8 cellular contexts compared by ENCODE assay signal in genomic region chr3:128487538-128487812, GRCh38. TPM values are rescaled to one million over a fixed set of nuclear protein-coding genes. Genes with fewer than 3 reads are reported as not detected.
A peak's percentile ranks its signal among the peaks of the same experiment; 100 is the strongest.
DNase-seq lines count a peak whose midpoint lies in the region; ATAC-seq, FAIRE-seq and TF ChIP-seq lines count a peak whose summit lies in the region.

No MANE protein-coding gene starts in this region.

- no TSS peak for BruUV-seq in HepG2 (replicated peaks; lab: Mats Ljungman, UMichigan)

- CTCF ChIA-PET in activated CD4-positive, alpha-beta T cell treated with anti-CD3 and anti-CD28 coated beads for 36 hours (lab: Charles Lee) = no interaction called here
- CTCF ChIA-PET in HepG2 (lab: Yijun Ruan, JAX; ENCODE audit: low intra/inter-chr PET ratio, low total read pairs) = no interaction called here

- TF ChIP-seq CTCF in HepG2 (CRISPR knock-in tag; IDR thresholded peaks at IDR 0.05) = no peak

- in situ Hi-C loops in HepG2 (cut with HindIII; ENCODE audit: extremely low pct_ligation_motif_present, low pct_unique_long_range_greater_than_20kb) = loop anchor here (5.0 kb wide), 2 partner anchors 60 to 180 kb away; no protein-coding TSS in a partner anchor

- H3K4me3 ChIP-seq in HepG2 (replicated peaks in 1 of 3; ENCODE audit: insufficient read depth in 1 of 3, low read depth in 2 of 3, low read length in 3 of 3) = peak overlapping the region; percentile 87 to 91 (median 87)
- H3K4me3 ChIP-seq in subcutaneous abdominal adipose tissue (ENCODE audit: low read depth in 1 of 5, low read length in 5 of 5) = peak overlapping the region in 4 of 5 donors; percentile 68 to 80 (median 73)

- POLR2A ChIA-PET in activated CD4-positive, alpha-beta T cell treated with anti-CD3 and anti-CD28 coated beads for 36 hours (lab: Charles Lee) = no interaction called here
- POLR2A ChIA-PET in HepG2 (lab: Yijun Ruan, JAX) = interaction anchor here (1.0 kb wide), 2 partner anchors 61 to 270 kb away, joined by 3 read pairs; no protein-coding TSS in a partner anchor

- H3K27ac ChIP-seq in HepG2 (ENCODE audit: extremely low read length, insufficient read depth, low read length) (peak overlapping the region; percentile 53), subcutaneous abdominal adipose tissue (ENCODE audit: low read depth, low read length) (peak overlapping the region; percentile 81)

- peaks cover 67% of the 10 kb centered on the region for H3K27me3 Mint-ChIP-seq in activated CD4-positive, alpha-beta T cell treated with anti-CD3 and anti-CD28 coated beads for 36 hours
- H3K27me3 Mint-ChIP-seq in activated naive CD8-positive, alpha-beta T cell treated with anti-CD3 and anti-CD28 coated beads, Interleukin-2, amount 50 U/mL, for 24 hours = peaks cover 78% of the 10 kb centered on the region

- H3K4me2 ChIP-seq in HepG2 (ENCODE audit: low read depth, low read length) = peak overlapping the region; percentile 94

- TF ChIP-seq EP300 in HepG2 (IDR thresholded peaks at IDR 0.05; ENCODE audit: low read depth in 2 of 2, low read length in 2 of 2) (no peak), HepG2 (CRISPR knock-in tag; IDR thresholded peaks at IDR 0.05; ENCODE audit: borderline replicate concordance) (no peak)

- H3K9me3 ChIP-seq in HepG2 (ENCODE audit: low read length) = no peaks in the 10 kb centered on the region
- H3K9me3 ChIP-seq in subcutaneous abdominal adipose tissue (ENCODE audit: control insufficient read depth in 5 of 5, low read length in 5 of 5) = no peaks in the 10 kb centered on the region

- H3K79me2 ChIP-seq in HepG2 (ENCODE audit: insufficient read depth, low read length) = peaks cover 8% of the 10 kb centered on the region

- peaks cover 32% of the 10 kb centered on the region for H3K4me1 ChIP-seq in HepG2 (ENCODE audit: insufficient read depth, low read length)
- H3K4me1 ChIP-seq in subcutaneous abdominal adipose tissue (ENCODE audit: control insufficient read depth in 5 of 5, insufficient read depth in 5 of 5, low read length in 5 of 5) = peaks cover 0 to 89% (median 78%) of the 10 kb centered on the region in 5 donors

- peak; percentile 30 for ATAC-seq in activated CD4-positive, alpha-beta T cell treated with anti-CD3 and anti-CD28 coated beads for 36 hours
- no peak for ATAC-seq in activated naive CD8-positive, alpha-beta T cell treated with anti-CD3 and anti-CD28 coated beads, Interleukin-2, amount 50 U/mL, for 24 hours
- peak; percentile 0; the same call in 1 of the 3 replicates for ATAC-seq in HepG2

- no peak overlapping the region for H3K27ac Mint-ChIP-seq in activated CD4-positive, alpha-beta T cell treated with anti-CD3 and anti-CD28 coated beads for 36 hours
- H3K27ac Mint-ChIP-seq in activated naive CD8-positive, alpha-beta T cell treated with anti-CD3 and anti-CD28 coated beads, Interleukin-2, amount 50 U/mL, for 24 hours = no peak overlapping the region

- H3K4me1 Mint-ChIP-seq in activated CD4-positive, alpha-beta T cell treated with anti-CD3 and anti-CD28 coated beads for 36 hours = peaks cover 34% of the 10 kb centered on the region
- peaks cover 37% of the 10 kb centered on the region for H3K4me1 Mint-ChIP-seq in activated naive CD8-positive, alpha-beta T cell treated with anti-CD3 and anti-CD28 coated beads, Interleukin-2, amount 50 U/mL, for 24 hours

- no peak for DNase-seq in activated CD4-positive, alpha-beta T cell treated with anti-CD3 and anti-CD28 coated beads for 36 hours
- no peak for DNase-seq in activated CD4-positive, alpha-beta T cell treated with anti-CD3 and anti-CD28 coated beads for 48 hours
- DNase-seq in activated naive CD8-positive, alpha-beta T cell treated with anti-CD3 and anti-CD28 coated beads, Interleukin-2, amount 50 U/mL, for 24 hours = no peak
- DNase-seq in HepG2 (ENCODE audit: low spot score) (no peak), NCI-H345 (lab: John Stamatoyannopoulos, UW) (no peak), NCI-H2107 (lab: John Stamatoyannopoulos, UW) (no peak)
- no peak for DNase-seq in NK-92 treated with Interleukin-12 subunit alpha and Interleukin-12 subunit beta, amount 100 ng/mL, for 24 hours (lab: John Stamatoyannopoulos, UW)

- no peaks in the 10 kb centered on the region for H3K9me3 Mint-ChIP-seq in activated CD4-positive, alpha-beta T cell treated with anti-CD3 and anti-CD28 coated beads for 36 hours (ENCODE audit: low read depth)
- H3K9me3 Mint-ChIP-seq in activated naive CD8-positive, alpha-beta T cell treated with anti-CD3 and anti-CD28 coated beads, Interleukin-2, amount 50 U/mL, for 24 hours = no peaks in the 10 kb centered on the region

- peaks cover 9% of the 10 kb centered on the region; the same call in 1 of the 2 replicates for H4K20me1 ChIP-seq in HepG2 (ENCODE audit: insufficient read depth, low read length)

- TF ChIP-seq RAD21 in HepG2 (CRISPR knock-in tag; IDR thresholded peaks at IDR 0.05) = no peak

- no peaks in the 10 kb centered on the region for H3K36me3 Mint-ChIP-seq in activated CD4-positive, alpha-beta T cell treated with anti-CD3 and anti-CD28 coated beads for 36 hours (ENCODE audit: low read depth)
- H3K36me3 Mint-ChIP-seq in activated naive CD8-positive, alpha-beta T cell treated with anti-CD3 and anti-CD28 coated beads, Interleukin-2, amount 50 U/mL, for 24 hours (ENCODE audit: low read depth) = no peaks in the 10 kb centered on the region

- H2AFZ ChIP-seq in HepG2 (ENCODE audit: low read length) = no peak overlapping the region

- FAIRE-seq in HepG2 (lab: Jason Lieb, UNC) = no peak

- TF ChIP-seq POLR2A in HepG2 (IDR thresholded peaks at IDR 0.05; ENCODE audit: insufficient read depth in 1 of 2, low read depth in 2 of 2, low read length in 2 of 2) = no peak

- intact Hi-C loops in activated CD4-positive, alpha-beta T cell treated with anti-CD3 and anti-CD28 coated beads for 36 hours (cut with DNase I, micrococcal nuclease) = loop anchor here in 1 of 2 experiments (5.0 kb wide), 1 partner anchor 40 kb away; no protein-coding TSS in a partner anchor
- intact Hi-C loops in HepG2 (cut with micrococcal nuclease; ENCODE audit: unreplicated experiment) = no loop called here

- peak overlapping the region; percentile 70 for H3K4me3 Mint-ChIP-seq in activated CD4-positive, alpha-beta T cell treated with anti-CD3 and anti-CD28 coated beads for 36 hours
- H3K4me3 Mint-ChIP-seq in activated naive CD8-positive, alpha-beta T cell treated with anti-CD3 and anti-CD28 coated beads, Interleukin-2, amount 50 U/mL, for 24 hours = peak overlapping the region; percentile 75

- H3K36me3 ChIP-seq in HepG2 (replicated peaks in 1 of 2; ENCODE audit: control insufficient read depth in 1 of 2, insufficient read depth in 2 of 2, low read length in 2 of 2) (peaks cover 4 to 24% of the 10 kb centered on the region in 2 experiments; a peak in 3 of 5 replicates), subcutaneous abdominal adipose tissue (ENCODE audit: control insufficient read depth in 5 of 5, insufficient read depth in 5 of 5, low read length in 5 of 5) (no peaks in the 10 kb centered on the region)

- WGBS in HepG2 (ENCODE audit: low lambda C conversion rate) = 0% methylated on average over 5 of the region's 18 CpGs

- H3K27me3 ChIP-seq in HepG2 (ENCODE audit: control insufficient read depth in 1 of 2, insufficient read depth in 2 of 2, low read length in 2 of 2) = no peaks in the 10 kb centered on the region
- peaks cover 71 to 92% (median 80%) of the 10 kb centered on the region in 5 donors for H3K27me3 ChIP-seq in subcutaneous abdominal adipose tissue (ENCODE audit: control insufficient read depth in 5 of 5, insufficient read depth in 4 of 5, low read length in 5 of 5)

- H3K9ac ChIP-seq in HepG2 (ENCODE audit: insufficient read depth, low read depth, low read length) (peak overlapping the region; percentile 88), subcutaneous abdominal adipose tissue (ENCODE audit: low read length in 5 of 5) (peak overlapping the region in 2 of 5 donors; percentile 7 to 53)

RNA-seq across cellular contexts. Expression of gene GATA2, which starts 5.5 kb away (rescaled TPM):
- total RNA-seq in activated CD4-positive, alpha-beta T cell treated with anti-CD3 and anti-CD28 coated beads for 36 hours = under 1 TPM; 0.05 to 0.07 TPM
- 4.7 and 6.2 TPM in 2 replicates for total RNA-seq in HepG2 (2016; rRNA removed; fragmentation: Illumina TruSeq; extraction: Trizol)
- total RNA-seq in HepG2 (2016; cell fraction: cytosol; rRNA removed; fragmentation: Illumina TruSeq; extraction: Trizol; ENCODE audit: low read depth) = 1.6 and 1.7 TPM in 2 replicates
- total RNA-seq in HepG2 (2016; cell fraction: insoluble cytoplasmic fraction; rRNA removed; fragmentation: Illumina TruSeq; extraction: Trizol) = 3.4 and 6.3 TPM in 2 replicates
- 4.7 and 5.3 TPM in 2 replicates for total RNA-seq in HepG2 (2016; cell fraction: membrane; rRNA removed; fragmentation: Illumina TruSeq; extraction: Trizol)
- total RNA-seq in HepG2 (2016; cell fraction: nucleus; rRNA removed; fragmentation: Illumina TruSeq; extraction: Trizol) = 5.3 and 7.2 TPM in 2 replicates
- polyA plus RNA-seq in HepG2 (2011; rRNA removed) = 3.4 and 3.5 TPM in 2 replicates
- polyA plus RNA-seq in HepG2 (2011; cell fraction: cytosol; rRNA removed) = 2.0 and 3.5 TPM in 2 replicates
- polyA plus RNA-seq in HepG2 (2011; cell fraction: nucleus; rRNA removed) = 9.7 and 17.3 TPM in 2 replicates
- 2.2 and 2.3 TPM in 2 replicates for polyA plus RNA-seq in HepG2 (2012)
- polyA plus RNA-seq in HepG2 (2016; cell fraction: cytosol; fragmentation: Illumina TruSeq; extraction: Trizol; ENCODE audit: low read depth) = 1.4 and 2.2 TPM in 2 replicates
- 9.5 and 11.1 TPM in 2 replicates for polyA plus RNA-seq in HepG2 (2016; cell fraction: insoluble cytoplasmic fraction; fragmentation: Illumina TruSeq; extraction: Trizol; ENCODE audit: low read depth)
- polyA plus RNA-seq in HepG2 (2016; cell fraction: membrane; fragmentation: Illumina TruSeq; extraction: Trizol; ENCODE audit: low read depth) = 4.3 and 4.5 TPM in 2 replicates
- polyA plus RNA-seq in HepG2 (2016; cell fraction: nucleus; fragmentation: Illumina TruSeq; extraction: Trizol; ENCODE audit: insufficient read depth, low read depth) = 16.4 and 19.9 TPM in 2 replicates
- polyA minus RNA-seq in HepG2 (2011; rRNA and poly(A)+ RNA removed; ENCODE audit: low replicate concordance) = 4.7 and 24.9 TPM in 2 replicates
- polyA minus RNA-seq in HepG2 (2011; cell fraction: cytosol; rRNA and poly(A)+ RNA removed) = 3.4 and 3.9 TPM in 2 replicates
- polyA minus RNA-seq in HepG2 (2011; cell fraction: nucleus; rRNA and poly(A)+ RNA removed) = 1.2 and 5.0 TPM in 2 replicates

RNA-seq across cellular contexts. Expression of gene DNAJB8, which starts 20.8 kb away (rescaled TPM):
- not detected for total RNA-seq in activated CD4-positive, alpha-beta T cell treated with anti-CD3 and anti-CD28 coated beads for 36 hours
- not detected in 2 replicates for total RNA-seq in HepG2 (2016; rRNA removed; fragmentation: Illumina TruSeq; extraction: Trizol)
- not detected in 2 replicates for total RNA-seq in HepG2 (2016; cell fraction: cytosol; rRNA removed; fragmentation: Illumina TruSeq; extraction: Trizol; ENCODE audit: low read depth)
- total RNA-seq in HepG2 (2016; cell fraction: insoluble cytoplasmic fraction; rRNA removed; fragmentation: Illumina TruSeq; extraction: Trizol) = not detected in 2 replicates
- not detected in 2 replicates for total RNA-seq in HepG2 (2016; cell fraction: membrane; rRNA removed; fragmentation: Illumina TruSeq; extraction: Trizol)
- total RNA-seq in HepG2 (2016; cell fraction: nucleus; rRNA removed; fragmentation: Illumina TruSeq; extraction: Trizol) = not detected in 2 replicates
- polyA plus RNA-seq in HepG2 (2011; rRNA removed) = not detected in 2 replicates
- polyA plus RNA-seq in HepG2 (2011; cell fraction: cytosol; rRNA removed) = not detected in 2 replicates
- not detected in 2 replicates for polyA plus RNA-seq in HepG2 (2011; cell fraction: nucleus; rRNA removed)
- polyA plus RNA-seq in HepG2 (2012) = not detected in 2 replicates
- polyA plus RNA-seq in HepG2 (2016; cell fraction: cytosol; fragmentation: Illumina TruSeq; extraction: Trizol; ENCODE audit: low read depth) = not detected in 2 replicates
- polyA plus RNA-seq in HepG2 (2016; cell fraction: insoluble cytoplasmic fraction; fragmentation: Illumina TruSeq; extraction: Trizol; ENCODE audit: low read depth) = not detected in 2 replicates
- polyA plus RNA-seq in HepG2 (2016; cell fraction: membrane; fragmentation: Illumina TruSeq; extraction: Trizol; ENCODE audit: low read depth) = not detected in 2 replicates
- not detected in 2 replicates for polyA plus RNA-seq in HepG2 (2016; cell fraction: nucleus; fragmentation: Illumina TruSeq; extraction: Trizol; ENCODE audit: insufficient read depth, low read depth)
- polyA minus RNA-seq in HepG2 (2011; rRNA and poly(A)+ RNA removed; ENCODE audit: low replicate concordance) = not detected in 2 replicates
- not detected in 2 replicates for polyA minus RNA-seq in HepG2 (2011; cell fraction: cytosol; rRNA and poly(A)+ RNA removed)
- polyA minus RNA-seq in HepG2 (2011; cell fraction: nucleus; rRNA and poly(A)+ RNA removed) = not detected in 2 replicates
